ENCODE assay signal across 9 cellular contexts in genomic region chr16:81094771-81095251, GRCh38. TPM values are rescaled to one million over a fixed set of nuclear protein-coding genes. Genes with fewer than 3 reads are reported as not detected.
DNase-seq lines count a peak whose midpoint lies in the region; ATAC-seq and TF ChIP-seq lines count a peak whose summit lies in the region.
"Had no signal": no experiment of that assay in that cellular context is flagged by ENCODE, and none has a peak within 500 bp of the region (broad histone marks: within the 10 kb centered on the region; RNA-seq: fewer than 3 reads in every experiment).

No MANE protein-coding gene starts in this region.

- peaks cover 13% of the 10 kb centered on the region for H3K4me1 Mint-ChIP-seq in activated naive CD8-positive, alpha-beta T cell treated with anti-CD3 and anti-CD28 coated beads for 36 hours

- DNase-seq in heart left ventricle (no peak), right atrium auricular region (ENCODE audit: low spot score) (no peak), kidney epithelial cell (ENCODE audit: low read depth) (no peak), upper lobe of left lung (no peak), spleen (no peak), uterus (no peak)
- no peak for DNase-seq in activated naive CD8-positive, alpha-beta T cell treated with anti-CD3 and anti-CD28 coated beads for 36 hours
- no peak for DNase-seq in stimulated activated CD4-positive, alpha-beta T cell treated with anti-CD3 and anti-CD28 coated beads, Interleukin-4, amount 100 ng/mL, for 1 hour
- DNase-seq: stimulated activated naive CD4-positive, alpha-beta T cell treated with Interleukin-2 at 50 U/mL for 16 hours had no signal

- H3K27ac ChIP-seq in heart left ventricle (no peak overlapping the region), right atrium auricular region (no peak overlapping the region), upper lobe of left lung (no peak overlapping the region), spleen (no peak overlapping the region), uterus (no peak overlapping the region)

- peak overlapping the region; percentile 78 for H3K4me3 Mint-ChIP-seq in activated naive CD8-positive, alpha-beta T cell treated with anti-CD3 and anti-CD28 coated beads for 36 hours

- TF ChIP-seq CTCF in heart left ventricle (IDR thresholded peaks at IDR 0.05) = no peak
- TF ChIP-seq CTCF in right atrium auricular region (IDR thresholded peaks at IDR 0.05) = no peak
- TF ChIP-seq CTCF in kidney epithelial cell (IDR thresholded peaks at IDR 0.05; ENCODE audit: insufficient read depth, low read length, poor library complexity, severe bottlenecking) = no peak
- TF ChIP-seq CTCF in upper lobe of left lung (IDR thresholded peaks at IDR 0.05) = no peak
- no peak for TF ChIP-seq CTCF in spleen (IDR thresholded peaks at IDR 0.05 in 8 of 11, conservative IDR thresholded peaks at IDR 0.05 in 3 of 11)
- TF ChIP-seq CTCF in uterus (IDR thresholded peaks at IDR 0.05) = no peak

- peaks cover 2% of the 10 kb centered on the region for H3K36me3 Mint-ChIP-seq in activated naive CD8-positive, alpha-beta T cell treated with anti-CD3 and anti-CD28 coated beads for 36 hours

- TF ChIP-seq POLR2A in heart left ventricle (IDR thresholded peaks at IDR 0.05) (no peak), upper lobe of left lung (IDR thresholded peaks at IDR 0.05) (no peak), spleen (IDR thresholded peaks at IDR 0.05) (no peak), uterus (IDR thresholded peaks at IDR 0.05) (no peak)

- H3K9me3 Mint-ChIP-seq in activated naive CD8-positive, alpha-beta T cell treated with anti-CD3 and anti-CD28 coated beads for 36 hours = no peaks in the 10 kb centered on the region

- 77 to 81% (median 80%) methylated on average over 21 of the region's 21 CpGs for WGBS in heart left ventricle, 4 donors
- WGBS in upper lobe of left lung, 2 donors = 78 to 81% methylated on average over 21 of the region's 21 CpGs
- WGBS in spleen, 5 donors = 80 to 83% (median 83%) methylated on average over 21 of the region's 21 CpGs

- H3K4me3 ChIP-seq in heart left ventricle (peak overlapping the region in 8 of 12 donors; percentile 10 to 90 (median 74)), right atrium auricular region (peak overlapping the region in 1 of 2 donors; percentile 83), kidney epithelial cell (ENCODE audit: low read depth, low read length) (peak overlapping the region; percentile 83), upper lobe of left lung (peak overlapping the region in 3 of 4 donors; percentile 77 to 97 (median 91)), spleen (peak overlapping the region in 2 of 8 donors; percentile 88 to 99), uterus (peak overlapping the region in 1 of 2 donors; percentile 13)

- no peaks in the 10 kb centered on the region for H3K27me3 ChIP-seq in heart left ventricle
- H3K27me3 ChIP-seq in right atrium auricular region = no peaks in the 10 kb centered on the region
- H3K27me3 ChIP-seq in kidney epithelial cell (ENCODE audit: control insufficient read depth, insufficient read depth, low read length) = no peaks in the 10 kb centered on the region
- no peaks in the 10 kb centered on the region for H3K27me3 ChIP-seq in upper lobe of left lung
- H3K27me3 ChIP-seq in spleen (replicated peaks in 1 of 7) = no peaks in the 10 kb centered on the region
- no peaks in the 10 kb centered on the region for H3K27me3 ChIP-seq in uterus

- H3K9me3 ChIP-seq in heart left ventricle (no peaks in the 10 kb centered on the region), right atrium auricular region (no peaks in the 10 kb centered on the region), upper lobe of left lung (no peaks in the 10 kb centered on the region), spleen (no peaks in the 10 kb centered on the region), uterus (no peaks in the 10 kb centered on the region)

- no peak for TF ChIP-seq EP300 in upper lobe of left lung (IDR thresholded peaks at IDR 0.05)

- no peaks in the 10 kb centered on the region for H3K27me3 Mint-ChIP-seq in activated naive CD8-positive, alpha-beta T cell treated with anti-CD3 and anti-CD28 coated beads for 36 hours

- H3K4me1 ChIP-seq in heart left ventricle (peaks cover 0 to 14% (median 2%) of the 10 kb centered on the region in 12 donors), right atrium auricular region (peaks cover 0 to 4% of the 10 kb centered on the region in 2 donors), upper lobe of left lung (peaks cover 0 to 7% (median 1%) of the 10 kb centered on the region in 4 donors), spleen (peaks cover 0 to 26% (median 4%) of the 10 kb centered on the region in 6 donors), uterus (no peaks in the 10 kb centered on the region)

- H3K36me3 ChIP-seq in heart left ventricle = peaks cover 0 to 1% (median 0%) of the 10 kb centered on the region in 9 donors
- no peaks in the 10 kb centered on the region for H3K36me3 ChIP-seq in right atrium auricular region
- no peaks in the 10 kb centered on the region for H3K36me3 ChIP-seq in kidney epithelial cell (ENCODE audit: control insufficient read depth, insufficient read depth, low read length)
- H3K36me3 ChIP-seq in upper lobe of left lung = peaks cover 0 to 4% (median 0%) of the 10 kb centered on the region in 4 donors
- peaks cover 0 to 2% (median 0%) of the 10 kb centered on the region in 6 donors for H3K36me3 ChIP-seq in spleen
- no peaks in the 10 kb centered on the region for H3K36me3 ChIP-seq in uterus

- no peak overlapping the region for H3K27ac Mint-ChIP-seq in activated naive CD8-positive, alpha-beta T cell treated with anti-CD3 and anti-CD28 coated beads for 36 hours

- no peak for ATAC-seq in heart left ventricle
- ATAC-seq in upper lobe of left lung (ENCODE audit: low FRiP score in 2 of 2) = no peak

- intact Hi-C loops in heart left ventricle (cut with DNase I) = loop anchor here in 3 of 10 donors (5.0 to 10.0 kb wide), 3 partner anchors 58 to 220 kb away; partner anchors contain the start of genes ATMIN (in 2 of the 3) and GAN (in 1 of the 3)
- intact Hi-C loops in spleen (cut with DNase I; ENCODE audit: low total_unique reads) = no loop called here
- intact Hi-C loops in uterus (cut with DNase I; ENCODE audit: low total_unique reads) = no loop called here

RNA-seq across cellular contexts. Expression of gene GCSH, which starts 1.4 kb away (rescaled TPM):
- total RNA-seq in heart left ventricle (10 to 100 TPM; 22.3 to 51.2 (median 40.1) TPM), right atrium auricular region (10 to 100 TPM; 12.3 to 16.9 TPM), kidney epithelial cell (27.6 and 34.0 TPM in 2 replicates), upper lobe of left lung (10 to 100 TPM in 4 of 6 donors, 1 to 10 TPM in 2; 6.2 to 16.9 (median 11.9) TPM), spleen (10 to 100 TPM in 1 of 7 donors, 1 to 10 TPM in 6; 7.3 to 12.9 (median 7.6) TPM), uterus (10 to 100 TPM; 32.1 to 83.8 (median 38.5) TPM)
- polyA plus RNA-seq in heart left ventricle (10 to 100 TPM; 38.5 to 47.7 TPM), spleen (10 to 100 TPM in 1 of 3 donors, 1 to 10 TPM in 2; 8.3 to 14.8 (median 10.0) TPM)
- 10 to 100 TPM; 31.7 to 33.6 TPM for total RNA-seq in activated naive CD8-positive, alpha-beta T cell treated with anti-CD3 and anti-CD28 coated beads for 36 hours

RNA-seq across cellular contexts. Expression of gene C16orf46, which starts 17.8 kb away (rescaled TPM):
- total RNA-seq in heart left ventricle (1 to 10 TPM in 2 of 9 donors, under 1 TPM in 4, not detected in 3; 0.34 to 1.4 (median 0.63) TPM), right atrium auricular region (1 to 10 TPM in 1 of 2 donors, not detected in 1; 1.5 TPM), kidney epithelial cell (2.1 and 3.1 TPM in 2 replicates), upper lobe of left lung (1 to 10 TPM in 4 of 6 donors, under 1 TPM in 1, not detected in 1; 0.76 to 8.4 (median 3.6) TPM), spleen (1 to 10 TPM in 2 of 7 donors, under 1 TPM in 1, not detected in 4; 0.91 to 1.1 (median 1.1) TPM), uterus (1 to 10 TPM in 1 of 4 donors, not detected in 3; 1.9 TPM)
- polyA plus RNA-seq in heart left ventricle (1 to 10 TPM; 1.0 to 1.7 TPM), spleen (under 1 TPM; 0.24 to 0.38 (median 0.26) TPM)
- total RNA-seq in activated naive CD8-positive, alpha-beta T cell treated with anti-CD3 and anti-CD28 coated beads for 36 hours = under 1 TPM; 0.36 to 0.39 TPM

RNA-seq across cellular contexts. Expression of gene ATMIN, which starts 59.2 kb away (rescaled TPM):
- total RNA-seq in heart left ventricle = 10 to 100 TPM; 22.3 to 36.0 (median 28.5) TPM
- polyA plus RNA-seq in heart left ventricle = 10 to 100 TPM in 1 of 2 donors, 1 to 10 TPM in 1; 6.4 to 27.3 TPM
- 10 to 100 TPM; 20.5 to 25.6 TPM for total RNA-seq in right atrium auricular region
- 10 to 100 TPM; 24.5 to 27.7 TPM for total RNA-seq in activated naive CD8-positive, alpha-beta T cell treated with anti-CD3 and anti-CD28 coated beads for 36 hours
- total RNA-seq in kidney epithelial cell = 40.3 and 43.5 TPM in 2 replicates
- total RNA-seq in upper lobe of left lung = 10 to 100 TPM in 5 of 6 donors, 1 to 10 TPM in 1; 8.9 to 30.7 (median 23.4) TPM
- 10 to 100 TPM; 21.0 to 34.3 (median 29.0) TPM for total RNA-seq in spleen
- polyA plus RNA-seq in spleen = 10 to 100 TPM in 2 of 3 donors, 1 to 10 TPM in 1; 9.7 to 11.3 (median 10.6) TPM
- total RNA-seq in uterus = 10 to 100 TPM; 17.2 to 51.8 (median 29.8) TPM
